1 cellular context compared by ENCODE assay signal in the genomic region with DNA sequence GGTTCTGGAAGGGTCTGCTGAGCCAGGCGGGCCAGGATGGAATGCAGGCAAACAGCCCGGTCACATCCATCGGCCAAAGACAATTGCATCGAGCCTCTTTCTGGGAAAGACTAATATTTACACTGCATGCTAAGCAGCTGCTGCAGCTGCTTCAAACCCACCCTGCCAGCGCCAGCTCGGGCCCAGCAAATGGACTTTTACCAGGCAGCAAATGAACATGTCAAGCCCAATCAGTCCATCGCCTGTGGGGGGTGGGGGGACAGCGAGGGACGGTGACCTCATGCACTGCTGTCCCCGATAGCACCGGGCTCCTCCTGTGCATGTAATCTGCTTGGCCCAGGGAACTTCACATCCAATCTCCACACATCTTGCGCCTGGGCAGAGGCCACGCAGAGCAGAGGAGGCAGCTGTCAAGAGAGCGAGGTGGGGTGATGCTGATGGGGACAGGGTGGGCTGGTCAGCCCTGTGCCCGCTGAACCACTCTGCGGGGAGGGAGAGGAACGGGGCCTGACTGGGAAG.
TF ChIP-seq lines count a peak whose summit lies in the region.

No MANE protein-coding gene starts in this region.

TF ChIP-seq in HepG2, 621 proteins besides CTCF, POLR2A, EP300 and RAD21 (continued from another document and continues in another):
- TF ChIP-seq, protein P1, sequence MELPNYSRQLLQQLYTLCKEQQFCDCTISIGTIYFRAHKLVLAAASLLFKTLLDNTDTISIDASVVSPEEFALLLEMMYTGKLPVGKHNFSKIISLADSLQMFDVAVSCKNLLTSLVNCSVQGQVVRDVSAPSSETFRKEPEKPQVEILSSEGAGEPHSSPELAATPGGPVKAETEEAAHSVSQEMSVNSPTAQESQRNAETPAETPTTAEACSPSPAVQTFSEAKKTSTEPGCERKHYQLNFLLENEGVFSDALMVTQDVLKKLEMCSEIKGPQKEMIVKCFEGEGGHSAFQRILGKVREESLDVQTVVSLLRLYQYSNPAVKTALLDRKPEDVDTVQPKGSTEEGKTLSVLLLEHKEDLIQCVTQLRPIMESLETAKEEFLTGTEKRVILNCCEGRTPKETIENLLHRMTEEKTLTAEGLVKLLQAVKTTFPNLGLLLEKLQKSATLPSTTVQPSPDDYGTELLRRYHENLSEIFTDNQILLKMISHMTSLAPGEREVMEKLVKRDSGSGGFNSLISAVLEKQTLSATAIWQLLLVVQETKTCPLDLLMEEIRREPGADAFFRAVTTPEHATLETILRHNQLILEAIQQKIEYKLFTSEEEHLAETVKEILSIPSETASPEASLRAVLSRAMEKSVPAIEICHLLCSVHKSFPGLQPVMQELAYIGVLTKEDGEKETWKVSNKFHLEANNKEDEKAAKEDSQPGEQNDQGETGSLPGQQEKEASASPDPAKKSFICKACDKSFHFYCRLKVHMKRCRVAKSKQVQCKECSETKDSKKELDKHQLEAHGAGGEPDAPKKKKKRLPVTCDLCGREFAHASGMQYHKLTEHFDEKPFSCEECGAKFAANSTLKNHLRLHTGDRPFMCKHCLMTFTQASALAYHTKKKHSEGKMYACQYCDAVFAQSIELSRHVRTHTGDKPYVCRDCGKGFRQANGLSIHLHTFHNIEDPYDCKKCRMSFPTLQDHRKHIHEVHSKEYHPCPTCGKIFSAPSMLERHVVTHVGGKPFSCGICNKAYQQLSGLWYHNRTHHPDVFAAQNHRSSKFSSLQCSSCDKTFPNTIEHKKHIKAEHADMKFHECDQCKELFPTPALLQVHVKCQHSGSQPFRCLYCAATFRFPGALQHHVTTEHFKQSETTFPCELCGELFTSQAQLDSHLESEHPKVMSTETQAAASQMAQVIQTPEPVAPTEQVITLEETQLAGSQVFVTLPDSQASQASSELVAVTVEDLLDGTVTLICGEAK (IDR thresholded peaks at IDR 0.05), result no peak
- TF ChIP-seq, protein P1 (CRISPR knock-in tag; IDR thresholded peaks at IDR 0.05), result peak; percentile 14; the same call in 1 of the 2 replicates
- TF ChIP-seq ZNF550 (CRISPR knock-in tag; IDR thresholded peaks at IDR 0.05; ENCODE audit: borderline replicate concordance) (no peak), KDM5B (CRISPR knock-in tag; IDR thresholded peaks at IDR 0.05; ENCODE audit: borderline replicate concordance) (peak; percentile 69; the same call in 1 of the 2 replicates), ZFX (CRISPR knock-in tag; IDR thresholded peaks at IDR 0.05; ENCODE audit: low read depth) (peak; percentile 51; the same call in 1 of the 2 replicates), RFXAP (CRISPR knock-in tag; IDR thresholded peaks at IDR 0.05; ENCODE audit: borderline replicate concordance) (0 out of 2 replicates have a peak, but pooled peaks have one; percentile 60), IRX3 (CRISPR knock-in tag; IDR thresholded peaks at IDR 0.05; ENCODE audit: borderline replicate concordance, low read depth) (no peak), TBX2 (CRISPR knock-in tag; IDR thresholded peaks at IDR 0.05; ENCODE audit: borderline replicate concordance) (peak; percentile 70; the same call in 1 of the 2 replicates), MIXL1 (CRISPR knock-in tag; IDR thresholded peaks at IDR 0.05) (peak; percentile 68; the same call in 1 of the 2 replicates), TCF12 (IDR thresholded peaks at IDR 0.05) (no peak), TCF12 (CRISPR knock-in tag; IDR thresholded peaks at IDR 0.05) (0 out of 2 replicates have a peak, but pooled peaks have one; percentile 51), ZNF709 (CRISPR knock-in tag; IDR thresholded peaks at IDR 0.05) (peak; percentile 82; the same call in 1 of the 2 replicates), SALL1 (CRISPR knock-in tag; IDR thresholded peaks at IDR 0.05) (peak; percentile 86), CBX2 (IDR thresholded peaks at IDR 0.05; ENCODE audit: low read depth, low read length) (no peak), CBX2 (CRISPR knock-in tag; IDR thresholded peaks at IDR 0.05; ENCODE audit: low read depth) (no peak), ATF7 (IDR thresholded peaks at IDR 0.05) (0 out of 2 replicates have a peak, but pooled peaks have one; percentile 8), ATF7 (CRISPR knock-in tag; IDR thresholded peaks at IDR 0.05) (peak; percentile 80), FOXA1 (IDR thresholded peaks at IDR 0.05) (no peak), FOXA1 (CRISPR knock-in tag; IDR thresholded peaks at IDR 0.05) (peak; percentile 92), HNF4A (CRISPR knock-in tag; IDR thresholded peaks at IDR 0.05) (peak; percentile 6; the same call in 1 of the 2 replicates), RARA (CRISPR knock-in tag; IDR thresholded peaks at IDR 0.05) (peak; percentile 81), PITX1 (CRISPR knock-in tag; IDR thresholded peaks at IDR 0.05) (peak; percentile 75; the same call in 1 of the 2 replicates), HMGA1 (CRISPR knock-in tag; conservative IDR thresholded peaks at IDR 0.05) (no peak), PHF21A (CRISPR knock-in tag; IDR thresholded peaks at IDR 0.05) (peak; percentile 86)
- TF ChIP-seq, protein P2, sequence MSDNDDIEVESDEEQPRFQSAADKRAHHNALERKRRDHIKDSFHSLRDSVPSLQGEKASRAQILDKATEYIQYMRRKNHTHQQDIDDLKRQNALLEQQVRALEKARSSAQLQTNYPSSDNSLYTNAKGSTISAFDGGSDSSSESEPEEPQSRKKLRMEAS (IDR thresholded peaks at IDR 0.05), result peak; percentile 85
- TF ChIP-seq, protein P3, sequence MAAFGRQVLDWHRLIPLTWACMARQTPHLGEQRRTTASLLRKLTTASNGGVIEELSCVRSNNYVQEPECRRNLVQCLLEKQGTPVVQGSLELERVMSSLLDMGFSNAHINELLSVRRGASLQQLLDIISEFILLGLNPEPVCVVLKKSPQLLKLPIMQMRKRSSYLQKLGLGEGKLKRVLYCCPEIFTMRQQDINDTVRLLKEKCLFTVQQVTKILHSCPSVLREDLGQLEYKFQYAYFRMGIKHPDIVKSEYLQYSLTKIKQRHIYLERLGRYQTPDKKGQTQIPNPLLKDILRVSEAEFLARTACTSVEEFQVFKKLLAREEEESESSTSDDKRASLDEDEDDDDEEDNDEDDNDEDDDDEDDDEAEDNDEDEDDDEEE (CRISPR knock-in tag; IDR thresholded peaks at IDR 0.05), result no peak
- TF ChIP-seq, protein P4, sequence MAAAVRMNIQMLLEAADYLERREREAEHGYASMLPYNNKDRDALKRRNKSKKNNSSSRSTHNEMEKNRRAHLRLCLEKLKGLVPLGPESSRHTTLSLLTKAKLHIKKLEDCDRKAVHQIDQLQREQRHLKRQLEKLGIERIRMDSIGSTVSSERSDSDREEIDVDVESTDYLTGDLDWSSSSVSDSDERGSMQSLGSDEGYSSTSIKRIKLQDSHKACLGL (CRISPR knock-in tag; IDR thresholded peaks at IDR 0.05), result peak; percentile 79
- TF ChIP-seq, protein P5, sequence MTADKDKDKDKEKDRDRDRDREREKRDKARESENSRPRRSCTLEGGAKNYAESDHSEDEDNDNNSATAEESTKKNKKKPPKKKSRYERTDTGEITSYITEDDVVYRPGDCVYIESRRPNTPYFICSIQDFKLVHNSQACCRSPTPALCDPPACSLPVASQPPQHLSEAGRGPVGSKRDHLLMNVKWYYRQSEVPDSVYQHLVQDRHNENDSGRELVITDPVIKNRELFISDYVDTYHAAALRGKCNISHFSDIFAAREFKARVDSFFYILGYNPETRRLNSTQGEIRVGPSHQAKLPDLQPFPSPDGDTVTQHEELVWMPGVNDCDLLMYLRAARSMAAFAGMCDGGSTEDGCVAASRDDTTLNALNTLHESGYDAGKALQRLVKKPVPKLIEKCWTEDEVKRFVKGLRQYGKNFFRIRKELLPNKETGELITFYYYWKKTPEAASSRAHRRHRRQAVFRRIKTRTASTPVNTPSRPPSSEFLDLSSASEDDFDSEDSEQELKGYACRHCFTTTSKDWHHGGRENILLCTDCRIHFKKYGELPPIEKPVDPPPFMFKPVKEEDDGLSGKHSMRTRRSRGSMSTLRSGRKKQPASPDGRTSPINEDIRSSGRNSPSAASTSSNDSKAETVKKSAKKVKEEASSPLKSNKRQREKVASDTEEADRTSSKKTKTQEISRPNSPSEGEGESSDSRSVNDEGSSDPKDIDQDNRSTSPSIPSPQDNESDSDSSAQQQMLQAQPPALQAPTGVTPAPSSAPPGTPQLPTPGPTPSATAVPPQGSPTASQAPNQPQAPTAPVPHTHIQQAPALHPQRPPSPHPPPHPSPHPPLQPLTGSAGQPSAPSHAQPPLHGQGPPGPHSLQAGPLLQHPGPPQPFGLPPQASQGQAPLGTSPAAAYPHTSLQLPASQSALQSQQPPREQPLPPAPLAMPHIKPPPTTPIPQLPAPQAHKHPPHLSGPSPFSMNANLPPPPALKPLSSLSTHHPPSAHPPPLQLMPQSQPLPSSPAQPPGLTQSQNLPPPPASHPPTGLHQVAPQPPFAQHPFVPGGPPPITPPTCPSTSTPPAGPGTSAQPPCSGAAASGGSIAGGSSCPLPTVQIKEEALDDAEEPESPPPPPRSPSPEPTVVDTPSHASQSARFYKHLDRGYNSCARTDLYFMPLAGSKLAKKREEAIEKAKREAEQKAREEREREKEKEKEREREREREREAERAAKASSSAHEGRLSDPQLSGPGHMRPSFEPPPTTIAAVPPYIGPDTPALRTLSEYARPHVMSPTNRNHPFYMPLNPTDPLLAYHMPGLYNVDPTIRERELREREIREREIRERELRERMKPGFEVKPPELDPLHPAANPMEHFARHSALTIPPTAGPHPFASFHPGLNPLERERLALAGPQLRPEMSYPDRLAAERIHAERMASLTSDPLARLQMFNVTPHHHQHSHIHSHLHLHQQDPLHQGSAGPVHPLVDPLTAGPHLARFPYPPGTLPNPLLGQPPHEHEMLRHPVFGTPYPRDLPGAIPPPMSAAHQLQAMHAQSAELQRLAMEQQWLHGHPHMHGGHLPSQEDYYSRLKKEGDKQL (CRISPR knock-in tag; IDR thresholded peaks at IDR 0.05; ENCODE audit: low read depth), result 0 out of 2 replicates have a peak, but pooled peaks have one; percentile 62
- TF ChIP-seq, protein P6, sequence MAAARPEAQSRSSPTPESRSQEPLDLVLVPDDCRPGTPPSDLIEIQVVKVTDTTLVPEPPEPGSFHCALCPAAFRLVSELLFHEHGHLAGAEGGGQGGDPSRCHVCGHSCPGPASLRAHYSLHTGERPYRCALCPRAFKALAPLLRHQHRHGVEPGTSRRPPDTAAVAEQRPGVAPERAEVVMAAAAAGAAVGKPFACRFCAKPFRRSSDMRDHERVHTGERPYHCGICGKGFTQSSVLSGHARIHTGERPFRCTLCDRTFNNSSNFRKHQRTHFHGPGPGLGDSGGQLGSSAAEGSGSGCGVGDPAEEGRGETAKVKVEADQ (CRISPR knock-in tag; IDR thresholded peaks at IDR 0.05; ENCODE audit: borderline replicate concordance), result no peak
- TF ChIP-seq, protein P7, sequence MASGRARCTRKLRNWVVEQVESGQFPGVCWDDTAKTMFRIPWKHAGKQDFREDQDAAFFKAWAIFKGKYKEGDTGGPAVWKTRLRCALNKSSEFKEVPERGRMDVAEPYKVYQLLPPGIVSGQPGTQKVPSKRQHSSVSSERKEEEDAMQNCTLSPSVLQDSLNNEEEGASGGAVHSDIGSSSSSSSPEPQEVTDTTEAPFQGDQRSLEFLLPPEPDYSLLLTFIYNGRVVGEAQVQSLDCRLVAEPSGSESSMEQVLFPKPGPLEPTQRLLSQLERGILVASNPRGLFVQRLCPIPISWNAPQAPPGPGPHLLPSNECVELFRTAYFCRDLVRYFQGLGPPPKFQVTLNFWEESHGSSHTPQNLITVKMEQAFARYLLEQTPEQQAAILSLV (CRISPR knock-in tag; IDR thresholded peaks at IDR 0.05; ENCODE audit: borderline replicate concordance), result peak; percentile 54; the same call in 1 of the 2 replicates
